Comparison of ENCODE assay signal across 24 cellular contexts in genomic region chr12:105048315-105048714, GRCh38.
"Had no signal": no experiment of that assay in that cellular context is flagged by ENCODE, and none has a peak within 500 bp of the region (broad histone marks: within the 10 kb centered on the region; RNA-seq: fewer than 3 reads in every experiment).

No MANE protein-coding gene starts in this region.

- H3K9ac ChIP-seq: KMS-11 had no signal

- H3K4me3 ChIP-seq: SJSA1, SK-N-MC had no signal

- H3K4me2 ChIP-seq: KMS-11 had no signal

- H3K9me3 ChIP-seq: SJSA1 had no signal

- ATAC-seq: HepG2 had no signal

- FAIRE-seq: HepG2, RCC 7860 had no signal

- H3K27me3 ChIP-seq: SJSA1 had no signal

- H3K36me3 ChIP-seq: SJSA1 had no signal

- H3K27ac ChIP-seq: KMS-11, SJSA1, SK-N-MC had no signal

- DNase-seq: IMR-90, MM.1S, NCI-H1048, NCI-H1105, NCI-H1417, NCI-H1436 treated with DMSO at 0.1 percent for 48 hours, NCI-H1694, NCI-H187 treated with DMSO at 0.1 percent for 48 hours, NCI-H2029 treated with DMSO at 0.1 percent for 48 hours, NCI-H2171 treated with DMSO at 0.1 percent for 48 hours, NCI-H2227 treated with DMSO at 0.1 percent for 48 hours, NCI-H524 treated with DMSO at 0.1 percent for 48 hours, NCI-H69, NCI-H774, OCI-M1, Right ventricle myocardium superior, RPMI8226, SIG-M5, T-helper 2 cell had no signal

- H3K4me1 ChIP-seq: SJSA1 had no signal
